Comparison of ENCODE assay signal across 24 cellular contexts in the genomic region with DNA sequence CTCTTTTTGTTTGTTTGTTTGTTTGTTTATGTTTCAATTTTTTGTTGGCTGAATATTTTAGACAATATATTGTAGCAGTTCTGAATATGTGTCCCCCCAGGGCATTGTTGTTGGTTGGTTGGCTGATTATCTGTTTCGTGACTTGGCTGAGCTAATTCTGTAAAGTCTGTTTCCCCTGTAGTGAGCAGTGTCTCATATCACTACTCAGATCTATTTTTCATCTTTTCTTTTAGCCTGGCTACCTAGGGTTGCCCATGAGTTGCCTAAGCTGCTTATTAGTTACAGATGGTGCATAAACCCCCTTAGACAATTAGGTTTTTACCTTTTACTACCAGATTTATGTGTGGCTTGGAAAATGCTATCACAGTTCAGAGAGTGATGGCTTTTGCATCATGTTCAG. TPM values are rescaled to one million over a fixed set of nuclear protein-coding genes. Genes with fewer than 3 reads are reported as not detected.
"Had no signal": no experiment of that assay in that cellular context is flagged by ENCODE, and none has a peak within 500 bp of the region (broad histone marks: within the 10 kb centered on the region; RNA-seq: fewer than 3 reads in every experiment).

No MANE protein-coding gene starts in this region.

- H3K27ac Mint-ChIP-seq: activated CD4-positive, alpha-beta T cell treated with anti-CD3 and anti-CD28 coated beads, Interleukin-2, amount 10 ng/mL, durations not matched to agents 7 days and 5 days; activated CD8-positive, alpha-beta T cell treated with anti-CD3 and anti-CD28 coated beads for 36 hours; activated naive CD4-positive, alpha-beta T cell treated with anti-CD3 and anti-CD28 coated beads, Interleukin-2, amount 50 U/mL, for 24 hours; activated T-helper 1 cell treated with anti-CD3 and anti-CD28 coated beads, Interleukin-12 subunit alpha, Interleukin-12 subunit beta, Interleukin-2, Interleukin-4 antibody, amounts not matched to agents 30 ng/mL and 10 ng/mL and 1 ng/mL, durations not matched to agents 14 hours and 24 hours and 36 hours; naive thymus-derived CD8-positive, alpha-beta T cell; neural progenitor cell had no signal

- H3K4me1 Mint-ChIP-seq: naive thymus-derived CD8-positive, alpha-beta T cell had no signal

- ATAC-seq: activated CD8-positive, alpha-beta T cell treated with anti-CD3 and anti-CD28 coated beads for 36 hours; body of pancreas; foreskin keratinocyte; left colon; naive thymus-derived CD8-positive, alpha-beta T cell; sciatic nerve; stimulated activated naive CD8-positive, alpha-beta T cell treated with anti-CD3 and anti-CD28 coated beads, Interleukin-15, Interleukin-2, amounts not matched to agents 100 U/mL and 50 U/mL, for 24 hours had no signal

- H3K4me3 ChIP-seq: body of pancreas, cardiac muscle cell, neural progenitor cell had no signal

- H3K4me1 ChIP-seq: neural progenitor cell had no signal

- H3K36me3 ChIP-seq: cardiac muscle cell, neural progenitor cell, WERI-Rb-1 had no signal

- H3K4me3 Mint-ChIP-seq: activated CD4-positive, alpha-beta T cell treated with anti-CD3 and anti-CD28 coated beads, Interleukin-2, amount 10 ng/mL, durations not matched to agents 7 days and 5 days; activated CD8-positive, alpha-beta T cell treated with anti-CD3 and anti-CD28 coated beads for 36 hours; activated naive CD4-positive, alpha-beta T cell treated with anti-CD3 and anti-CD28 coated beads, Interleukin-2, amount 50 U/mL, for 24 hours; activated T-helper 1 cell treated with anti-CD3 and anti-CD28 coated beads, Interleukin-12 subunit alpha, Interleukin-12 subunit beta, Interleukin-2, Interleukin-4 antibody, amounts not matched to agents 30 ng/mL and 10 ng/mL and 1 ng/mL, durations not matched to agents 14 hours and 24 hours and 36 hours; naive thymus-derived CD8-positive, alpha-beta T cell; neural progenitor cell had no signal

- H3K27ac ChIP-seq: body of pancreas, neural progenitor cell, WERI-Rb-1 had no signal

- DNase-seq: activated CD4-positive, alpha-beta T cell treated with anti-CD3 and anti-CD28 coated beads, Interleukin-2, amount 10 ng/mL, durations not matched to agents 7 days and 5 days; activated CD4-positive, CD25-positive, alpha-beta regulatory T cell treated with anti-CD3 and anti-CD28 coated beads, Interleukin-2, amount 50 U/mL, for 72 hours; activated CD8-positive, alpha-beta T cell treated with anti-CD3 and anti-CD28 coated beads for 36 hours; activated gamma-delta T cell; anterior cingulate cortex; body of pancreas; cortex of kidney; effector CD4-positive, alpha-beta T cell; erythroblast; foreskin keratinocyte; left colon; naive thymus-derived CD8-positive, alpha-beta T cell; small intestine; stimulated activated CD4-positive, alpha-beta T cell treated with anti-CD3 and anti-CD28 coated beads, Interleukin-2, amount 100 ng/mL, for 24 hours; stimulated activated naive CD8-positive, alpha-beta T cell treated with anti-CD3 and anti-CD28 coated beads, Interleukin-15, Interleukin-2, amounts not matched to agents 100 U/mL and 50 U/mL, for 24 hours; WERI-Rb-1 had no signal

- H3K4me2 ChIP-seq: neural progenitor cell had no signal

- H2AFZ ChIP-seq: neural progenitor cell had no signal

- H3K9me3 Mint-ChIP-seq: activated CD4-positive, alpha-beta T cell treated with anti-CD3 and anti-CD28 coated beads, Interleukin-2, amount 10 ng/mL, durations not matched to agents 7 days and 5 days had no signal

- H3K27me3 ChIP-seq: body of pancreas, cardiac muscle cell, foreskin keratinocyte, neural progenitor cell had no signal

- H3K9ac ChIP-seq: neural progenitor cell had no signal

- H3K9me3 ChIP-seq: body of pancreas had no signal

- FAIRE-seq: endometrium, keratinocyte, small intestine, TTC549 had no signal

RNA-seq across cellular contexts. Expression of gene CFAP57, which starts 32.3 kb away (rescaled TPM):
- total RNA-seq: activated CD4-positive, alpha-beta T cell treated with anti-CD3 and anti-CD28 coated beads, Interleukin-2, amount 10 ng/mL, durations not matched to agents 7 days and 5 days; activated T-helper 1 cell treated with anti-CD3 and anti-CD28 coated beads, Interleukin-12 subunit alpha, Interleukin-12 subunit beta, Interleukin-2, Interleukin-4 antibody, amounts not matched to agents 30 ng/mL and 10 ng/mL and 1 ng/mL, durations not matched to agents 14 hours and 24 hours and 36 hours; cardiac muscle cell; left colon; naive thymus-derived CD8-positive, alpha-beta T cell had no signal
